Comparison of ENCODE assay signal across 17 cellular contexts in the genomic region with DNA sequence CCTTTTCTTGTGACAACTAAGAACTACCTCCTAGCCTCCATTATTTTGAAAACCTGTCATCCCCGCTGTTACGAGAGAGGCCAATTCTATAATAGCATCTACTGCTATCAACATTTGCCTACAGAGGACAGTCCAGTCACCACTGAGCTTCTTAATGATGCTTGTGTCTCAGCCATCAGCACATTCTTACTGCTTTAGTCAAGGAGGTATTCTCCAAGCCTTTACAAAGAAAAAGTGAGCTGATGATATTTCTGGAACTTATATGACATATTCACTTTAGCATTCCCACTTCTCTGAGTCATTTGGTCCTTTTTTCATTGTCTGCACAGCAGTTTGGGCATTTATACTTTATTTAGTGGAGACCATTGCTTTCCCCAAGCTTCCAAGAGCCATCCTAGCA.
"Had no signal": no experiment of that assay in that cellular context is flagged by ENCODE, and none has a peak within 500 bp of the region (broad histone marks: within the 10 kb centered on the region; RNA-seq: fewer than 3 reads in every experiment).

No MANE protein-coding gene starts in this region.

- ATAC-seq: activated naive CD4-positive, alpha-beta T cell treated with anti-CD3 and anti-CD28 coated beads, Interleukin-2, amount 50 U/mL, for 72 hours; effector memory CD8-positive, alpha-beta T cell; gastroesophageal sphincter; stimulated activated memory B cell treated with anti-CD40 and anti-IgM and Interleukin-4, amounts not matched to agents 10 μg/mL and 1 μg/mL and 100 μg/mL, for 72 hours; WTC11 had no signal

- H3K9me3 ChIP-seq: breast epithelium, gastroesophageal sphincter, thyroid gland, uterus had no signal

- DNase-seq: activated CD4-positive, alpha-beta memory T cell treated with anti-CD3 and anti-CD28 coated beads, Interleukin-2, amount 10 ng/mL, durations not matched to agents 7 days and 5 days; activated CD4-positive, alpha-beta T cell treated with anti-CD3 and anti-CD28 coated beads for 4 hours; activated T-cell treated with anti-CD3 and anti-CD28 coated beads, Interleukin-2, amount 50 U/mL, for 24 hours; dermis blood vessel endothelial cell; effector memory CD8-positive, alpha-beta T cell; occipital lobe; stimulated activated CD4-positive, alpha-beta T cell treated with anti-CD3 and anti-CD28 coated beads, Interleukin-2, amount 100 ng/mL, for 48 hours; T-helper 2 cell; thyroid gland; uterus had no signal

- H3K36me3 ChIP-seq: breast epithelium, gastroesophageal sphincter, thyroid gland, uterus had no signal

- H3K27ac ChIP-seq: breast epithelium, epithelial cell of prostate, gastroesophageal sphincter, thyroid gland, uterus had no signal

- H3K4me3 ChIP-seq: breast epithelium, gastroesophageal sphincter, thyroid gland, uterus had no signal

- FAIRE-seq: keratinocyte had no signal

- H3K27me3 ChIP-seq: breast epithelium, gastroesophageal sphincter, thyroid gland, uterus had no signal

- H3K4me1 ChIP-seq: breast epithelium, gastroesophageal sphincter, thyroid gland, uterus had no signal
